Comparison of ENCODE assay signal across 38 cellular contexts in genomic region chr6:17829905-17830304, GRCh38.
"Had no signal": no experiment of that assay in that cellular context is flagged by ENCODE, and none has a peak within 500 bp of the region (broad histone marks: within the 10 kb centered on the region; RNA-seq: fewer than 3 reads in every experiment).

No MANE protein-coding gene starts in this region.

- H3K27me3 ChIP-seq: ascending aorta, cardiac muscle cell had no signal

- ATAC-seq: activated CD8-positive, alpha-beta T cell treated with anti-CD3 and anti-CD28 coated beads for 36 hours; activated naive CD4-positive, alpha-beta T cell treated with anti-CD3 and anti-CD28 coated beads, Interleukin-2, amount 50 U/mL, for 72 hours; activated T-cell treated with anti-CD3 and anti-CD28 coated beads, Interleukin-2, amount 50 U/mL, for 4 hours; activated T-cell treated with anti-CD3 and anti-CD28 coated beads, Interleukin-2, amount 50 U/mL, for 72 hours; activated T-helper 17 cell treated with anti-CD3 and anti-CD28 coated beads, Interleukin-2, amount 50 U/mL, for 72 hours had no signal

- H3K9me3 ChIP-seq: ascending aorta had no signal

- H3K27me3 Mint-ChIP-seq: activated B cell treated with CpG ODN at 0.5 μM for 24 hours, brain had no signal

- H3K4me1 ChIP-seq: ascending aorta had no signal

- FAIRE-seq: bronchial epithelial cell, TTC549 had no signal

- H3K27ac ChIP-seq: cardiac muscle cell, VCaP had no signal

- H3K27ac Mint-ChIP-seq: activated B cell treated with CpG ODN at 0.5 μM for 24 hours; activated CD4-positive, alpha-beta memory T cell treated with anti-CD3 and anti-CD28 coated beads for 36 hours; activated CD4-positive, alpha-beta T cell treated with anti-CD3 and anti-CD28 coated beads, Interleukin-2, amount 10 ng/mL, durations not matched to agents 24 days and 14 days; activated CD8-positive, alpha-beta T cell treated with anti-CD3 and anti-CD28 coated beads for 36 hours; activated naive CD4-positive, alpha-beta T cell treated with anti-CD3 and anti-CD28 coated beads for 36 hours; activated naive CD4-positive, alpha-beta T cell treated with anti-CD3 and anti-CD28 coated beads, Interleukin-2, amount 50 U/mL, for 72 hours; activated naive CD8-positive, alpha-beta T cell treated with anti-CD3 and anti-CD28 coated beads for 36 hours; activated T-cell treated with anti-CD3 and anti-CD28 coated beads, Interleukin-2, amount 50 U/mL, for 72 hours; activated T-helper 1 cell treated with anti-CD3 and anti-CD28 coated beads, Interleukin-12 subunit alpha, Interleukin-12 subunit beta, Interleukin-2, Interleukin-4 antibody, amounts not matched to agents 30 ng/mL and 10 ng/mL and 1 ng/mL, durations not matched to agents 14 hours and 24 hours and 36 hours; activated T-helper 17 cell treated with anti-CD3 and anti-CD28 coated beads, Interleukin-2, amount 50 U/mL, for 72 hours; brain; T-helper 1 cell treated with Interleukin-12 subunit alpha and Interleukin-12 subunit beta and Interleukin-4 antibody, amounts not matched to agents 30 μg/mL and 1 μg/mL, for 36 hours; T-helper 2 cell treated with Interferon-gamma antibody and Interleukin-4, amounts not matched to agents 5 μg/mL and 100 μg/mL, for 36 hours had no signal

- H3K4me3 Mint-ChIP-seq: activated B cell treated with CpG ODN at 0.5 μM for 24 hours; activated CD4-positive, alpha-beta memory T cell treated with anti-CD3 and anti-CD28 coated beads for 36 hours; activated CD4-positive, alpha-beta T cell treated with anti-CD3 and anti-CD28 coated beads, Interleukin-2, amount 10 ng/mL, durations not matched to agents 24 days and 14 days; activated CD8-positive, alpha-beta T cell treated with anti-CD3 and anti-CD28 coated beads for 36 hours; activated naive CD4-positive, alpha-beta T cell treated with anti-CD3 and anti-CD28 coated beads for 36 hours; activated naive CD8-positive, alpha-beta T cell treated with anti-CD3 and anti-CD28 coated beads for 36 hours; activated T-cell treated with anti-CD3 and anti-CD28 coated beads, Interleukin-2, amount 50 U/mL, for 4 hours; activated T-cell treated with anti-CD3 and anti-CD28 coated beads, Interleukin-2, amount 50 U/mL, for 72 hours; activated T-helper 1 cell treated with anti-CD3 and anti-CD28 coated beads, Interleukin-12 subunit alpha, Interleukin-12 subunit beta, Interleukin-2, Interleukin-4 antibody, amounts not matched to agents 30 ng/mL and 10 ng/mL and 1 ng/mL, durations not matched to agents 14 hours and 24 hours and 36 hours; activated T-helper 17 cell treated with anti-CD3 and anti-CD28 coated beads, Interleukin-2, amount 50 U/mL, for 72 hours; brain; central memory CD8-positive, alpha-beta T cell; T-helper 1 cell treated with Interleukin-12 subunit alpha and Interleukin-12 subunit beta and Interleukin-4 antibody, amounts not matched to agents 30 μg/mL and 1 μg/mL, for 36 hours; T-helper 2 cell treated with Interferon-gamma antibody and Interleukin-4, amounts not matched to agents 5 μg/mL and 100 μg/mL, for 36 hours had no signal

- H3K36me3 Mint-ChIP-seq: activated CD4-positive, alpha-beta memory T cell treated with anti-CD3 and anti-CD28 coated beads for 36 hours; activated naive CD4-positive, alpha-beta T cell treated with anti-CD3 and anti-CD28 coated beads, Interleukin-2, amount 50 U/mL, for 72 hours; activated naive CD8-positive, alpha-beta T cell treated with anti-CD3 and anti-CD28 coated beads for 36 hours had no signal

- H3K9me3 Mint-ChIP-seq: activated B cell treated with CpG ODN at 0.5 μM for 24 hours; activated CD4-positive, alpha-beta memory T cell treated with anti-CD3 and anti-CD28 coated beads for 36 hours; activated CD4-positive, alpha-beta T cell treated with anti-CD3 and anti-CD28 coated beads, Interleukin-2, amount 10 ng/mL, durations not matched to agents 24 days and 14 days; activated CD8-positive, alpha-beta T cell treated with anti-CD3 and anti-CD28 coated beads for 36 hours; activated naive CD4-positive, alpha-beta T cell treated with anti-CD3 and anti-CD28 coated beads for 36 hours; activated naive CD4-positive, alpha-beta T cell treated with anti-CD3 and anti-CD28 coated beads, Interleukin-2, amount 50 U/mL, for 72 hours; activated naive CD8-positive, alpha-beta T cell treated with anti-CD3 and anti-CD28 coated beads for 36 hours; activated T-cell treated with anti-CD3 and anti-CD28 coated beads, Interleukin-2, amount 50 U/mL, for 4 hours; activated T-cell treated with anti-CD3 and anti-CD28 coated beads, Interleukin-2, amount 50 U/mL, for 72 hours; activated T-helper 1 cell treated with anti-CD3 and anti-CD28 coated beads, Interleukin-12 subunit alpha, Interleukin-12 subunit beta, Interleukin-2, Interleukin-4 antibody, amounts not matched to agents 30 ng/mL and 10 ng/mL and 1 ng/mL, durations not matched to agents 14 hours and 24 hours and 36 hours; activated T-helper 17 cell treated with anti-CD3 and anti-CD28 coated beads, Interleukin-2, amount 50 U/mL, for 72 hours; brain; central memory CD8-positive, alpha-beta T cell; T-helper 1 cell treated with Interleukin-12 subunit alpha and Interleukin-12 subunit beta and Interleukin-4 antibody, amounts not matched to agents 30 μg/mL and 1 μg/mL, for 36 hours; T-helper 2 cell treated with Interferon-gamma antibody and Interleukin-4, amounts not matched to agents 5 μg/mL and 100 μg/mL, for 36 hours had no signal

- H3K4me3 ChIP-seq: ascending aorta, cardiac muscle cell had no signal

- DNase-seq: activated B cell treated with CpG ODN at 0.5 μM for 24 hours; activated CD4-positive, alpha-beta memory T cell treated with anti-CD3 and anti-CD28 coated beads for 36 hours; activated CD4-positive, alpha-beta T cell treated with anti-CD3 and anti-CD28 coated beads for 4 hours; activated CD4-positive, alpha-beta T cell treated with anti-CD3 and anti-CD28 coated beads, Interleukin-2, amount 10 ng/mL, durations not matched to agents 24 days and 14 days; activated CD4-positive, alpha-beta T cell treated with anti-CD3 and anti-CD28 coated beads, Interleukin-2, amount 50 U/mL, for 1 hour; activated CD4-positive, alpha-beta T cell treated with anti-CD3 and anti-CD28 coated beads, Interleukin-2, amount 50 U/mL, for 4 hours; activated CD4-positive, CD25-positive, alpha-beta regulatory T cell treated with anti-CD3 and anti-CD28 coated beads, Interleukin-2, amount 50 U/mL, for 72 hours; activated CD8-positive, alpha-beta memory T cell treated with anti-CD3 and anti-CD28 coated beads, Interleukin-2, amount 50 U/mL, for 4 hours; activated CD8-positive, alpha-beta T cell treated with anti-CD3 and anti-CD28 coated beads for 36 hours; activated effector memory CD4-positive, alpha-beta T cell treated with anti-CD3 and anti-CD28 coated beads, Interleukin-2, amount 50 U/mL, for 16 hours; activated gamma-delta T cell treated with Interleukin-2 at 50 U/mL for 16 hours; activated naive CD4-positive, alpha-beta T cell; activated naive CD4-positive, alpha-beta T cell treated with anti-CD3 and anti-CD28 coated beads for 36 hours; activated naive CD4-positive, alpha-beta T cell treated with anti-CD3 and anti-CD28 coated beads, Interleukin-2, amount 50 U/mL, for 16 hours; activated naive CD8-positive, alpha-beta T cell treated with anti-CD3 and anti-CD28 coated beads for 36 hours; activated T-cell treated with anti-CD3 and anti-CD28 coated beads for 4 hours; activated T-cell treated with anti-CD3 and anti-CD28 coated beads, Interleukin-2, amount 50 U/mL, for 1 hour; activated T-cell treated with anti-CD3 and anti-CD28 coated beads, Interleukin-2, amount 50 U/mL, for 4 hours; activated T-cell treated with anti-CD3 and anti-CD28 coated beads, Interleukin-2, amount 50 U/mL, for 72 hours; amygdala; anterior cingulate cortex; caudate nucleus; cerebellar nuclear complex; T-helper 1 cell; T-helper 2 cell; T-helper 9 cell had no signal

- H3K4me1 Mint-ChIP-seq: activated B cell treated with CpG ODN at 0.5 μM for 24 hours; activated CD4-positive, alpha-beta T cell treated with anti-CD3 and anti-CD28 coated beads, Interleukin-2, amount 10 ng/mL, durations not matched to agents 24 days and 14 days; activated naive CD8-positive, alpha-beta T cell treated with anti-CD3 and anti-CD28 coated beads for 36 hours; activated T-helper 17 cell treated with anti-CD3 and anti-CD28 coated beads, Interleukin-2, amount 50 U/mL, for 72 hours; brain; central memory CD8-positive, alpha-beta T cell had no signal
